ENCODE assay signal across 13 cellular contexts in the genomic region with DNA sequence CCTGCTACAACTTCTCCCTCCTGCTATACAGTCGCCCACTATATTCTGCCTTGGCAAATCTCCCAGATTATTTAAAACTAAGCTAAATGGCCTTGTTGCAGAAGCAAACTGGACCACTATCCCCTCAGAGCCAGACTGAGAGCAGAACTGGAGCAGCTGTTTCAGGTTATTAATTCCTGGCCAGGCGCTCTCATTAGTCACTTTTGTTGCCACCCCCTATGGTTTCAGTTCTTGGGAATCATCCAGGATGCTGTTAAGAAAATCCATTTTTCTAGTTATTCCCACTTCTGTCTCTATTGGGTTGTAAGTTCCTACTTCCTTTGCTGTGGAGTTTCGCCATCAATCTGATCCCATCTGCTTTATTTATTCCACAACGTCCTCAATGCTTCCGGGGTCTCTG. TPM values are rescaled to one million over a fixed set of nuclear protein-coding genes. Genes with fewer than 3 reads are reported as not detected.
DNase-seq lines count a peak whose midpoint lies in the region; ATAC-seq and TF ChIP-seq lines count a peak whose summit lies in the region.
"Had no signal": no experiment of that assay in that cellular context is flagged by ENCODE, and none has a peak within 500 bp of the region (broad histone marks: within the 10 kb centered on the region; RNA-seq: fewer than 3 reads in every experiment).

No MANE protein-coding gene starts in this region.

- H3K9me3 ChIP-seq in uterus, result no peaks in the 10 kb centered on the region
- H3K9me3 ChIP-seq: HAP-1, SJSA1 had no signal

- no peak for ATAC-seq in HG02970 (IDR thresholded peaks at IDR 0.05; ENCODE audit: low FRiP score, unreplicated experiment)
- no peak for ATAC-seq in GM21723 (IDR thresholded peaks at IDR 0.05; ENCODE audit: unreplicated experiment)

- H3K27ac ChIP-seq in brain microvascular endothelial cell, result no peak overlapping the region
- H3K27ac ChIP-seq in uterus, result no peak overlapping the region
- no peak overlapping the region for H3K27ac ChIP-seq in caudate nucleus (ENCODE audit: low read depth, low read length)
- H3K27ac ChIP-seq: SJSA1 had no signal

- intact Hi-C loops in uterus (cut with DNase I; ENCODE audit: low total_unique reads), result no loop called here

- DNase-seq in DMS 273 treated with DMSO at 0.1 percent for 48 hours (lab: John Stamatoyannopoulos, UW) (peak; percentile 65), NCI-H1105 (lab: John Stamatoyannopoulos, UW) (peak; percentile 73), brain microvascular endothelial cell (peak; percentile 32), mesothelial cell of epicardium (ENCODE audit: low spot score in 2 of 2, unreplicated experiment in 2 of 2) (no peak), uterus (no peak), caudate nucleus (lab: John Stamatoyannopoulos, UW) (no peak)
- DNase-seq: activated CD4-positive, alpha-beta T cell treated with anti-CD3 and anti-CD28 coated beads for 1 hour; activated naive CD4-positive, alpha-beta T cell treated with Interleukin-2 at 50 U/mL for 16 hours; left cardiac atrium had no signal

- peak overlapping the region; percentile 43 for H3K27ac Mint-ChIP-seq in mesothelial cell of epicardium

- TF ChIP-seq CTCF in brain microvascular endothelial cell (IDR thresholded peaks at IDR 0.05; ENCODE audit: low read depth, low read length, missing control alignments) (no peak), mesothelial cell of epicardium (IDR thresholded peaks at IDR 0.05; ENCODE audit: unreplicated experiment) (no peak), uterus (IDR thresholded peaks at IDR 0.05) (no peak)

- H3K36me3 ChIP-seq in brain microvascular endothelial cell (replicated peaks) (no peaks in the 10 kb centered on the region), uterus (no peaks in the 10 kb centered on the region)
- H3K36me3 ChIP-seq: HAP-1, SJSA1 had no signal

- H3K4me3 ChIP-seq in brain microvascular endothelial cell (ENCODE audit: low read depth, low read length) (no peak overlapping the region), uterus (no peak overlapping the region)
- H3K4me3 ChIP-seq: HAP-1, SJSA1 had no signal

- H3K36me3 Mint-ChIP-seq in mesothelial cell of epicardium, result peaks cover 6% of the 10 kb centered on the region

- TF ChIP-seq POLR2A in uterus (IDR thresholded peaks at IDR 0.05), result no peak

- H3K4me1 Mint-ChIP-seq in mesothelial cell of epicardium, result peaks cover 57% of the 10 kb centered on the region

- no peak overlapping the region for H3K4me3 Mint-ChIP-seq in mesothelial cell of epicardium

- H3K4me1 ChIP-seq in uterus, result peaks cover 4 to 6% of the 10 kb centered on the region in 2 donors
- H3K4me1 ChIP-seq: SJSA1 had no signal

- H3K27me3 ChIP-seq in brain microvascular endothelial cell (replicated peaks) (no peaks in the 10 kb centered on the region), uterus (no peaks in the 10 kb centered on the region)
- H3K27me3 ChIP-seq: SJSA1 had no signal

- H3K27me3 Mint-ChIP-seq in mesothelial cell of epicardium (ENCODE audit: low read depth), result no peaks in the 10 kb centered on the region

- H3K9me3 Mint-ChIP-seq in mesothelial cell of epicardium, result peaks cover 5% of the 10 kb centered on the region

- in situ Hi-C loops in brain microvascular endothelial cell (cut with HindIII; ENCODE audit: low pct_ligation_motif_present, low sequenced_read_pairs), result no loop called here

RNA-seq across cellular contexts. Expression of gene ADGRA3, which starts 30.1 kb away (rescaled TPM):
- total RNA-seq in mesothelial cell of epicardium (104 to 109 TPM (median 105 TPM) in 3 replicates), uterus (100 to 1,000 TPM in 1 of 4 donors, 10 to 100 TPM in 3; 35.3 to 103 (median 45.4) TPM)

Comparison
In these comparisons a context has a peak if more than half of its experiments do, and no peak if none do; other contexts are left out.
1. DNase-seq: peak in DMS 273 treated with DMSO at 0.1 percent for 48 hours (single experiment), NCI-H1105 (single experiment) and brain microvascular endothelial cell (single experiment); none in mesothelial cell of epicardium (0 of 2), uterus (0 of 2) and caudate nucleus (0 of 61).